27 cellular contexts compared by ENCODE assay signal in genomic region chr5:33229216-33229615, GRCh38.
DNase-seq lines count a peak whose midpoint lies in the region; ATAC-seq and TF ChIP-seq lines count a peak whose summit lies in the region.
"Had no signal": no experiment of that assay in that cellular context is flagged by ENCODE, and none has a peak within 500 bp of the region (broad histone marks: within the 10 kb centered on the region; RNA-seq: fewer than 3 reads in every experiment).

No MANE protein-coding gene starts in this region.

- no peak overlapping the region for H3K4me2 ChIP-seq in smooth muscle cell
- H3K4me2 ChIP-seq: A549 had no signal

- H3K27ac ChIP-seq in heart left ventricle = peak overlapping the region in 5 of 12 donors; percentile 13 to 60 (median 36)
- H3K27ac ChIP-seq in substantia nigra (ENCODE audit: low read depth, low read length, poor library complexity, severe bottlenecking) = no peak overlapping the region
- no peak overlapping the region for H3K27ac ChIP-seq in smooth muscle cell (ENCODE audit: low read depth)
- H3K27ac ChIP-seq: A549, dorsolateral prefrontal cortex, parathyroid adenoma, sigmoid colon, WERI-Rb-1 had no signal

- H3K9me3 ChIP-seq in heart left ventricle = peaks cover 0 to 10% (median 0%) of the 10 kb centered on the region in 12 donors
- H3K9me3 ChIP-seq in smooth muscle cell (replicated peaks; ENCODE audit: low read depth) = no peaks in the 10 kb centered on the region
- H3K9me3 ChIP-seq: A549, HAP-1 had no signal

- no peaks in the 10 kb centered on the region for H4K20me1 ChIP-seq in smooth muscle cell (ENCODE audit: low read depth)

- TF ChIP-seq CTCF in heart left ventricle (IDR thresholded peaks at IDR 0.05) (no peak), neural crest cell (conservative IDR thresholded peaks at IDR 0.05) (no peak), smooth muscle cell (IDR thresholded peaks at IDR 0.05; ENCODE audit: borderline replicate concordance, insufficient read depth, poor library complexity, severe bottlenecking) (no peak)

- peaks cover 25% of the 10 kb centered on the region for H3K4me1 Mint-ChIP-seq in neural crest cell
- H3K4me1 Mint-ChIP-seq: activated CD4-positive, alpha-beta T cell treated with anti-CD3 and anti-CD28 coated beads, Interleukin-2, amount 10 ng/mL, durations not matched to agents 7 days and 5 days; activated naive CD8-positive, alpha-beta T cell treated with anti-CD3 and anti-CD28 coated beads, Interleukin-2, amount 50 U/mL, for 24 hours; B cell had no signal

- H3K4me3 ChIP-seq in heart left ventricle (no peak overlapping the region), smooth muscle cell (no peak overlapping the region)
- H3K4me3 ChIP-seq: A549, dorsolateral prefrontal cortex, HAP-1, sigmoid colon had no signal

- no peak overlapping the region for H3K9ac ChIP-seq in smooth muscle cell (ENCODE audit: low read depth)
- H3K9ac ChIP-seq: parathyroid adenoma had no signal

- peak; percentile 39 for DNase-seq in Right ventricle myocardium superior
- no peak for DNase-seq in cardiac septum (ENCODE audit: low spot score)
- peak in 2 of 5 donors; percentile 41 for DNase-seq in heart left ventricle
- no peak for DNase-seq in neural crest cell (ENCODE audit: low read depth, low spot score)
- no peak for DNase-seq in substantia nigra (lab: John Stamatoyannopoulos, UW)
- DNase-seq in activated effector memory CD4-positive, alpha-beta T cell treated with anti-CD3 and anti-CD28 coated beads, Interleukin-2, amount 50 U/mL, for 16 hours = no peak
- DNase-seq in smooth muscle cell (lab: John Stamatoyannopoulos, UW; ENCODE audit: unreplicated experiment) = no peak
- no peak for DNase-seq in 8988T
- DNase-seq: activated CD4-positive, alpha-beta T cell treated with anti-CD3 and anti-CD28 coated beads, Interleukin-2, amount 10 ng/mL, durations not matched to agents 7 days and 5 days; activated naive CD8-positive, alpha-beta T cell treated with anti-CD3 and anti-CD28 coated beads, Interleukin-2, amount 50 U/mL, for 24 hours; activated T-cell treated with anti-CD3 and anti-CD28 coated beads, Interleukin-2, amount 50 U/mL, for 4 hours; cerebellar nuclear complex; COR-L47; DMS53; dorsolateral prefrontal cortex; NCI-H146; OCI-M1; sigmoid colon; stimulated activated naive CD4-positive, alpha-beta T cell; T-helper 2 cell; WERI-Rb-1 had no signal

- H3K4me3 Mint-ChIP-seq in neural crest cell = no peak overlapping the region
- H3K4me3 Mint-ChIP-seq: activated CD4-positive, alpha-beta T cell treated with anti-CD3 and anti-CD28 coated beads, Interleukin-2, amount 10 ng/mL, durations not matched to agents 7 days and 5 days; activated naive CD8-positive, alpha-beta T cell treated with anti-CD3 and anti-CD28 coated beads, Interleukin-2, amount 50 U/mL, for 24 hours; activated T-cell treated with anti-CD3 and anti-CD28 coated beads, Interleukin-2, amount 50 U/mL, for 4 hours; B cell; natural killer cell treated with Interleukin-12 subunit alpha and Interleukin-12 subunit beta and Interleukin-15 and Interleukin-18, amount 100 ng/mL, for 72 hours had no signal

- H3K79me2 ChIP-seq in smooth muscle cell (ENCODE audit: low read depth) = no peaks in the 10 kb centered on the region
- H3K79me2 ChIP-seq: parathyroid adenoma had no signal

- H3K9me3 Mint-ChIP-seq in neural crest cell = peaks cover 8% of the 10 kb centered on the region
- H3K9me3 Mint-ChIP-seq: activated CD4-positive, alpha-beta T cell treated with anti-CD3 and anti-CD28 coated beads, Interleukin-2, amount 10 ng/mL, durations not matched to agents 7 days and 5 days; activated T-cell treated with anti-CD3 and anti-CD28 coated beads, Interleukin-2, amount 50 U/mL, for 4 hours had no signal

- no peaks in the 10 kb centered on the region for H3K27me3 ChIP-seq in heart left ventricle
- H3K27me3 ChIP-seq in smooth muscle cell (ENCODE audit: low read depth) = no peaks in the 10 kb centered on the region
- H3K27me3 ChIP-seq: dorsolateral prefrontal cortex, sigmoid colon had no signal

- H3K27me3 Mint-ChIP-seq in neural crest cell (ENCODE audit: low read depth) = no peaks in the 10 kb centered on the region
- H3K27me3 Mint-ChIP-seq: activated CD4-positive, alpha-beta T cell treated with anti-CD3 and anti-CD28 coated beads, Interleukin-2, amount 10 ng/mL, durations not matched to agents 7 days and 5 days; B cell; natural killer cell treated with Interleukin-12 subunit alpha and Interleukin-12 subunit beta and Interleukin-15 and Interleukin-18, amount 100 ng/mL, for 72 hours had no signal

- peaks cover 3% of the 10 kb centered on the region for H3K36me3 Mint-ChIP-seq in neural crest cell (ENCODE audit: low read depth)
- H3K36me3 Mint-ChIP-seq: natural killer cell treated with Interleukin-12 subunit alpha and Interleukin-12 subunit beta and Interleukin-15 and Interleukin-18, amount 100 ng/mL, for 72 hours had no signal

- no peaks in the 10 kb centered on the region for H3K36me3 ChIP-seq in heart left ventricle
- H3K36me3 ChIP-seq in smooth muscle cell (ENCODE audit: low read depth) = no peaks in the 10 kb centered on the region
- H3K36me3 ChIP-seq: HAP-1, sigmoid colon, WERI-Rb-1 had no signal

- peak overlapping the region; percentile 36 for H3K27ac Mint-ChIP-seq in neural crest cell (ENCODE audit: unreplicated experiment)
- H3K27ac Mint-ChIP-seq: activated CD4-positive, alpha-beta T cell treated with anti-CD3 and anti-CD28 coated beads, Interleukin-2, amount 10 ng/mL, durations not matched to agents 7 days and 5 days; activated naive CD8-positive, alpha-beta T cell treated with anti-CD3 and anti-CD28 coated beads, Interleukin-2, amount 50 U/mL, for 24 hours; B cell; natural killer cell treated with Interleukin-12 subunit alpha and Interleukin-12 subunit beta and Interleukin-15 and Interleukin-18, amount 100 ng/mL, for 72 hours had no signal

- WGBS in heart left ventricle, 4 donors = 23 to 42% (median 33%) methylated on average over 9 of the region's 9 CpGs
- 91% methylated on average over 9 of the region's 9 CpGs for WGBS in smooth muscle cell (ENCODE audit: low lambda C conversion rate)

- no peak overlapping the region for H2AFZ ChIP-seq in smooth muscle cell (ENCODE audit: low read depth)
- H2AFZ ChIP-seq: parathyroid adenoma had no signal

- H3F3A ChIP-seq in smooth muscle cell (ENCODE audit: low read depth) = no peaks in the 10 kb centered on the region

- TF ChIP-seq POLR2A in heart left ventricle (IDR thresholded peaks at IDR 0.05) = no peak

- peaks cover 0 to 25% (median 5%) of the 10 kb centered on the region in 12 donors for H3K4me1 ChIP-seq in heart left ventricle
- peaks cover 34% of the 10 kb centered on the region for H3K4me1 ChIP-seq in smooth muscle cell (ENCODE audit: low read depth)
- H3K4me1 ChIP-seq: A549, parathyroid adenoma had no signal

- ATAC-seq in Right ventricle myocardium superior (ENCODE audit: poor library complexity) (peak; percentile 79), heart left ventricle (peak; percentile 51 to 73 (median 60))
- ATAC-seq: A549; activated naive CD8-positive, alpha-beta T cell treated with anti-CD3 and anti-CD28 coated beads, Interleukin-2, amount 50 U/mL, for 24 hours; activated T-cell treated with anti-CD3 and anti-CD28 coated beads, Interleukin-2, amount 50 U/mL, for 4 hours; natural killer cell treated with Interleukin-12 subunit alpha and Interleukin-12 subunit beta and Interleukin-15 and Interleukin-18, amount 100 ng/mL, for 72 hours; SK-N-SH treated with all-trans-retinoic acid at 6 μM for 48 hours had no signal

- intact Hi-C loops in Right ventricle myocardium superior (cut with DNase I) (no loop called here), cardiac septum (cut with DNase I) (no loop called here), heart left ventricle (cut with DNase I) (no loop called here)
